In genomic region chr12:9240776-9241175, GRCh38 we compare ENCODE assay signal across 13 cellular contexts. TPM values are rescaled to one million over a fixed set of nuclear protein-coding genes. Genes with fewer than 3 reads are reported as not detected.
DNase-seq lines count a peak whose midpoint lies in the region; ATAC-seq and TF ChIP-seq lines count a peak whose summit lies in the region.
"Had no signal": no experiment of that assay in that cellular context is flagged by ENCODE, and none has a peak within 500 bp of the region (broad histone marks: within the 10 kb centered on the region; RNA-seq: fewer than 3 reads in every experiment).

No MANE protein-coding gene starts in this region.

- no peak overlapping the region for H3K27ac Mint-ChIP-seq in T-helper 2 cell treated with Interferon-gamma antibody and Interleukin-4, amounts not matched to agents 5 μg/mL and 100 μg/mL, for 36 hours
- H3K27ac Mint-ChIP-seq in T-helper 17 cell = no peak overlapping the region
- no peak overlapping the region for H3K27ac Mint-ChIP-seq in stimulated activated effector memory CD8-positive, alpha-beta T cell treated with anti-CD3 and anti-CD28 coated beads, Interleukin-12 subunit alpha, Interleukin-12 subunit beta, amount 100 ng/mL, for 72 hours

- no peak for DNase-seq in T-helper 2 cell treated with Interferon-gamma antibody and Interleukin-4, amounts not matched to agents 5 μg/mL and 100 μg/mL, for 36 hours (ENCODE audit: low spot score)
- DNase-seq in T-helper 2 cell (no peak), T-helper 17 cell (no peak), globus pallidus (ENCODE audit: low spot score) (peak; percentile 60), colonic mucosa (no peak), CD1c-positive myeloid dendritic cell (ENCODE audit: extremely low spot score) (no peak)
- DNase-seq in stimulated activated effector memory CD8-positive, alpha-beta T cell treated with anti-CD3 and anti-CD28 coated beads, Interleukin-12 subunit alpha, Interleukin-12 subunit beta, amount 100 ng/mL, for 72 hours (ENCODE audit: low spot score in 2 of 2) = no peak
- DNase-seq: KBM-7, NCI-H1436 treated with DMSO at 0.1 percent for 48 hours had no signal

- H3K4me1 Mint-ChIP-seq in T-helper 2 cell treated with Interferon-gamma antibody and Interleukin-4, amounts not matched to agents 5 μg/mL and 100 μg/mL, for 36 hours (ENCODE audit: low read depth) = peaks cover 11% of the 10 kb centered on the region
- H3K4me1 Mint-ChIP-seq in T-helper 17 cell = peaks cover 8% of the 10 kb centered on the region
- peaks cover 46% of the 10 kb centered on the region for H3K4me1 Mint-ChIP-seq in stimulated activated effector memory CD8-positive, alpha-beta T cell treated with anti-CD3 and anti-CD28 coated beads, Interleukin-12 subunit alpha, Interleukin-12 subunit beta, amount 100 ng/mL, for 72 hours

- peaks cover 33% of the 10 kb centered on the region for H3K27me3 Mint-ChIP-seq in T-helper 2 cell treated with Interferon-gamma antibody and Interleukin-4, amounts not matched to agents 5 μg/mL and 100 μg/mL, for 36 hours (ENCODE audit: low read depth)
- H3K27me3 Mint-ChIP-seq in T-helper 17 cell = peaks cover 10% of the 10 kb centered on the region

- TF ChIP-seq CTCF in colonic mucosa (IDR thresholded peaks at IDR 0.05) = no peak

- no peak overlapping the region for H3K9ac ChIP-seq in colonic mucosa (ENCODE audit: low read depth in 2 of 2, low read length in 2 of 2)

- H3K9me3 Mint-ChIP-seq in T-helper 2 cell treated with Interferon-gamma antibody and Interleukin-4, amounts not matched to agents 5 μg/mL and 100 μg/mL, for 36 hours = no peaks in the 10 kb centered on the region
- no peaks in the 10 kb centered on the region for H3K9me3 Mint-ChIP-seq in stimulated activated effector memory CD8-positive, alpha-beta T cell treated with anti-CD3 and anti-CD28 coated beads, Interleukin-12 subunit alpha, Interleukin-12 subunit beta, amount 100 ng/mL, for 72 hours

- intact Hi-C loops in colonic mucosa (cut with DNase I) = no loop called here

- H3K4me1 ChIP-seq in colonic mucosa = no peaks in the 10 kb centered on the region

- H3K36me3 Mint-ChIP-seq in T-helper 2 cell treated with Interferon-gamma antibody and Interleukin-4, amounts not matched to agents 5 μg/mL and 100 μg/mL, for 36 hours (ENCODE audit: low read depth) = no peaks in the 10 kb centered on the region
- H3K36me3 Mint-ChIP-seq in T-helper 17 cell (ENCODE audit: low read depth) = peaks cover 9% of the 10 kb centered on the region
- H3K36me3 Mint-ChIP-seq in stimulated activated effector memory CD8-positive, alpha-beta T cell treated with anti-CD3 and anti-CD28 coated beads, Interleukin-12 subunit alpha, Interleukin-12 subunit beta, amount 100 ng/mL, for 72 hours = peaks cover 21% of the 10 kb centered on the region

- no peaks in the 10 kb centered on the region for H3K36me3 ChIP-seq in colonic mucosa

- peak overlapping the region; percentile 87 for H3K4me3 Mint-ChIP-seq in T-helper 2 cell treated with Interferon-gamma antibody and Interleukin-4, amounts not matched to agents 5 μg/mL and 100 μg/mL, for 36 hours
- peak overlapping the region; percentile 91 for H3K4me3 Mint-ChIP-seq in T-helper 17 cell
- peak overlapping the region; percentile 95 for H3K4me3 Mint-ChIP-seq in stimulated activated effector memory CD8-positive, alpha-beta T cell treated with anti-CD3 and anti-CD28 coated beads, Interleukin-12 subunit alpha, Interleukin-12 subunit beta, amount 100 ng/mL, for 72 hours

- ATAC-seq in T-helper 17 cell (no peak), GM18873 (IDR thresholded peaks at IDR 0.05; ENCODE audit: low FRiP score, unreplicated experiment) (no peak)
- ATAC-seq in stimulated activated effector memory CD8-positive, alpha-beta T cell treated with anti-CD3 and anti-CD28 coated beads, Interleukin-12 subunit alpha, Interleukin-12 subunit beta, amount 100 ng/mL, for 72 hours = no peak

- H3K27ac ChIP-seq in colonic mucosa = no peak overlapping the region
- H3K27ac ChIP-seq: epithelial cell of prostate had no signal

- no peaks in the 10 kb centered on the region for H3K9me3 ChIP-seq in T-helper 17 cell (ENCODE audit: control insufficient read depth, low read length, poor library complexity, severe bottlenecking)
- H3K9me3 ChIP-seq in colonic mucosa = no peaks in the 10 kb centered on the region

- no peaks in the 10 kb centered on the region for H3K27me3 ChIP-seq in colonic mucosa

- H3K4me3 ChIP-seq in colonic mucosa = no peak overlapping the region

RNA-seq across cellular contexts. Expression of gene PZP, which starts 32.6 kb away (rescaled TPM):
- total RNA-seq in T-helper 17 cell (not detected), colonic mucosa (under 1 TPM in 1 of 2 donors, not detected in 1; 0.05 TPM)
- total RNA-seq: bronchial epithelial cell, renal cortical epithelial cell had no signal
